Comparison of ENCODE assay signal across 24 cellular contexts in genomic region chr20:8194721-8195120, GRCh38.
"Had no signal": no experiment of that assay in that cellular context is flagged by ENCODE, and none has a peak within 500 bp of the region (broad histone marks: within the 10 kb centered on the region; RNA-seq: fewer than 3 reads in every experiment).

No MANE protein-coding gene starts in this region.

- H3K27ac ChIP-seq: brain microvascular endothelial cell, right lobe of liver, suprapubic skin, tibial nerve had no signal

- H3K27me3 Mint-ChIP-seq: activated CD4-positive, alpha-beta memory T cell treated with anti-CD3 and anti-CD28 coated beads, Interleukin-2, amount 10 ng/mL, durations not matched to agents 7 days and 5 days; activated naive CD8-positive, alpha-beta T cell treated with anti-CD3 and anti-CD28 coated beads, Interleukin-2, amount 50 U/mL, for 24 hours; naive B cell; stimulated activated memory B cell treated with anti-CD40 and anti-IgM and Interleukin-4, amounts not matched to agents 10 μg/mL and 1 μg/mL and 100 μg/mL, for 72 hours had no signal

- H3K36me3 ChIP-seq: brain microvascular endothelial cell, right lobe of liver, stomach, suprapubic skin, tibial nerve had no signal

- H3K27me3 ChIP-seq: brain microvascular endothelial cell, right lobe of liver, stomach, suprapubic skin, tibial nerve had no signal

- H3K4me1 Mint-ChIP-seq: activated CD4-positive, alpha-beta memory T cell treated with anti-CD3 and anti-CD28 coated beads, Interleukin-2, amount 10 ng/mL, durations not matched to agents 7 days and 5 days; activated CD4-positive, alpha-beta T cell treated with anti-CD3 and anti-CD28 coated beads, Interleukin-2, amount 10 ng/mL, durations not matched to agents 24 days and 14 days; naive B cell; neural crest cell; stimulated activated memory B cell treated with anti-CD40 and anti-IgM and Interleukin-4, amounts not matched to agents 10 μg/mL and 1 μg/mL and 100 μg/mL, for 72 hours had no signal

- DNase-seq: activated CD4-positive, alpha-beta memory T cell treated with anti-CD3 and anti-CD28 coated beads, Interleukin-2, amount 10 ng/mL, durations not matched to agents 7 days and 5 days; activated CD4-positive, alpha-beta T cell treated with anti-CD3 and anti-CD28 coated beads, Interleukin-2, amount 10 ng/mL, durations not matched to agents 24 days and 14 days; activated effector memory CD4-positive, alpha-beta T cell treated with Interleukin-2 at 50 U/mL for 16 hours; activated naive CD4-positive, alpha-beta T cell treated with anti-CD3 and anti-CD28 coated beads, Interleukin-2, amount 50 U/mL, for 16 hours; activated naive CD8-positive, alpha-beta T cell treated with anti-CD3 and anti-CD28 coated beads, Interleukin-2, amount 50 U/mL, for 24 hours; activated T-cell treated with anti-CD3 and anti-CD28 coated beads, Interleukin-2, amount 50 U/mL, for 72 hours; aorta; brain microvascular endothelial cell; central memory CD4-positive, alpha-beta T cell; dermis blood vessel endothelial cell; effector CD8-positive, alpha-beta T cell; naive B cell; occipital lobe; right lobe of liver; small intestine; stimulated activated CD4-positive, alpha-beta T cell treated with anti-CD3 and anti-CD28 coated beads, Interleukin-2, amount 100 ng/mL, for 24 hours; stomach had no signal

- H3K27ac Mint-ChIP-seq: activated CD4-positive, alpha-beta memory T cell treated with anti-CD3 and anti-CD28 coated beads, Interleukin-2, amount 10 ng/mL, durations not matched to agents 7 days and 5 days; activated CD4-positive, alpha-beta T cell treated with anti-CD3 and anti-CD28 coated beads, Interleukin-2, amount 10 ng/mL, durations not matched to agents 24 days and 14 days; activated naive CD8-positive, alpha-beta T cell treated with anti-CD3 and anti-CD28 coated beads, Interleukin-2, amount 50 U/mL, for 24 hours; activated T-cell treated with anti-CD3 and anti-CD28 coated beads, Interleukin-2, amount 50 U/mL, for 72 hours; naive B cell; stimulated activated memory B cell treated with anti-CD40 and anti-IgM and Interleukin-4, amounts not matched to agents 10 μg/mL and 1 μg/mL and 100 μg/mL, for 72 hours had no signal

- H3K4me1 ChIP-seq: suprapubic skin, tibial nerve had no signal

- H3K36me3 Mint-ChIP-seq: naive B cell; stimulated activated memory B cell treated with anti-CD40 and anti-IgM and Interleukin-4, amounts not matched to agents 10 μg/mL and 1 μg/mL and 100 μg/mL, for 72 hours had no signal

- H3K4me3 ChIP-seq: lung, right lobe of liver, stomach, suprapubic skin, tibial nerve had no signal

- ATAC-seq: activated CD4-positive, CD25-positive, alpha-beta regulatory T cell treated with anti-CD3 and anti-CD28 coated beads, Interleukin-2, amount 50 U/mL, for 24 hours; activated naive CD8-positive, alpha-beta T cell treated with anti-CD3 and anti-CD28 coated beads, Interleukin-2, amount 50 U/mL, for 24 hours; activated T-cell treated with anti-CD3 and anti-CD28 coated beads, Interleukin-2, amount 50 U/mL, for 72 hours; left lobe of liver; right lobe of liver; stimulated activated memory B cell treated with anti-CD40 and anti-IgM and Interleukin-4, amounts not matched to agents 10 μg/mL and 1 μg/mL and 100 μg/mL, for 72 hours had no signal

- H3K4me3 Mint-ChIP-seq: activated CD4-positive, alpha-beta memory T cell treated with anti-CD3 and anti-CD28 coated beads, Interleukin-2, amount 10 ng/mL, durations not matched to agents 7 days and 5 days; activated CD4-positive, alpha-beta T cell treated with anti-CD3 and anti-CD28 coated beads, Interleukin-2, amount 10 ng/mL, durations not matched to agents 24 days and 14 days; activated naive CD8-positive, alpha-beta T cell treated with anti-CD3 and anti-CD28 coated beads, Interleukin-2, amount 50 U/mL, for 24 hours; activated T-cell treated with anti-CD3 and anti-CD28 coated beads, Interleukin-2, amount 50 U/mL, for 72 hours; naive B cell; neural crest cell; stimulated activated memory B cell treated with anti-CD40 and anti-IgM and Interleukin-4, amounts not matched to agents 10 μg/mL and 1 μg/mL and 100 μg/mL, for 72 hours had no signal
